Comparison of ENCODE assay signal across 22 cellular contexts in genomic region chr6:63114610-63115009, GRCh38.
DNase-seq lines count a peak whose midpoint lies in the region; ATAC-seq, FAIRE-seq and TF ChIP-seq lines count a peak whose summit lies in the region.
"Had no signal": no experiment of that assay in that cellular context is flagged by ENCODE, and none has a peak within 500 bp of the region (broad histone marks: within the 10 kb centered on the region; RNA-seq: fewer than 3 reads in every experiment).

No MANE protein-coding gene starts in this region.

- H3K9me3 ChIP-seq in esophagus squamous epithelium = no peaks in the 10 kb centered on the region
- H3K9me3 ChIP-seq: body of pancreas, gastrocnemius medialis, SJCRH30, tibial artery had no signal

- TF ChIP-seq POLR2A in GM12891 (IDR thresholded peaks at IDR 0.05; ENCODE audit: low read depth, low read length) = no peak
- TF ChIP-seq POLR2A in esophagus squamous epithelium (IDR thresholded peaks at IDR 0.05) = no peak

- H3K4me1 ChIP-seq in esophagus squamous epithelium = no peaks in the 10 kb centered on the region
- H3K4me1 ChIP-seq: body of pancreas, gastrocnemius medialis, SJCRH30, tibial artery had no signal

- no peaks in the 10 kb centered on the region for H3K27me3 ChIP-seq in esophagus squamous epithelium
- H3K27me3 ChIP-seq: body of pancreas, gastrocnemius medialis, SJCRH30, tibial artery had no signal

- DNase-seq in DMS 273 treated with DMSO at 0.1 percent for 48 hours (lab: John Stamatoyannopoulos, UW) (no peak), GM12891 (ENCODE audit: insufficient read length, low spot score) (no peak), esophagus squamous epithelium (lab: John Stamatoyannopoulos, UW) (no peak)
- DNase-seq: activated CD4-positive, alpha-beta T cell treated with anti-CD3 and anti-CD28 coated beads for 48 hours; activated CD8-positive, alpha-beta memory T cell treated with anti-CD3 and anti-CD28 coated beads, Interleukin-2, amount 10 ng/mL, durations not matched to agents 7 days and 5 days; body of pancreas; effector CD4-positive, alpha-beta T cell; gastrocnemius medialis; KG1; kidney; NCI-H187; nucleus accumbens; SJCRH30; stimulated activated CD4-positive, alpha-beta T cell treated with anti-CD3 and anti-CD28 coated beads, Interleukin-2, amount 100 ng/mL, for 48 hours; tibial artery had no signal

- H3K36me3 ChIP-seq in esophagus squamous epithelium = no peaks in the 10 kb centered on the region
- H3K36me3 ChIP-seq: gastrocnemius medialis, SJCRH30, tibial artery had no signal

- ATAC-seq in GM18873 (IDR thresholded peaks at IDR 0.05; ENCODE audit: low FRiP score, unreplicated experiment) (peak; percentile 68), GM21528 (IDR thresholded peaks at IDR 0.05; ENCODE audit: low FRiP score, unreplicated experiment) (peak; percentile 77), HG02981 (IDR thresholded peaks at IDR 0.05; ENCODE audit: unreplicated experiment) (peak; percentile 89), HG03571 (IDR thresholded peaks at IDR 0.05; ENCODE audit: unreplicated experiment) (peak; percentile 55), HG03108 (IDR thresholded peaks at IDR 0.05; ENCODE audit: unreplicated experiment) (no peak)
- ATAC-seq: activated CD8-positive, alpha-beta memory T cell treated with anti-CD3 and anti-CD28 coated beads, Interleukin-2, amount 10 ng/mL, durations not matched to agents 7 days and 5 days; body of pancreas; gastrocnemius medialis had no signal

- no peak overlapping the region for H3K4me3 ChIP-seq in esophagus squamous epithelium
- H3K4me3 ChIP-seq: body of pancreas, gastrocnemius medialis, SJCRH30, smooth muscle cell, tibial artery had no signal

- no peak for FAIRE-seq in GM12891 (lab: Jason Lieb, UNC)
- FAIRE-seq: GM12892, kidney had no signal

- H3K27ac ChIP-seq in esophagus squamous epithelium = no peak overlapping the region
- H3K27ac ChIP-seq: body of pancreas, gastrocnemius medialis, SJCRH30, tibial artery had no signal

- TF ChIP-seq CTCF in esophagus squamous epithelium (IDR thresholded peaks at IDR 0.05) = no peak

- intact Hi-C loops in esophagus squamous epithelium (cut with DNase I) = no loop called here

TF ChIP-seq in GM12891, 5 proteins besides CTCF, POLR2A, EP300 and RAD21:
- TF ChIP-seq SPI1 (IDR thresholded peaks at IDR 0.05; ENCODE audit: low read depth, low read length) (no peak), POLR2AphosphoS5 (IDR thresholded peaks at IDR 0.05; ENCODE audit: low read depth, low read length) (no peak), POU2F2 (IDR thresholded peaks at IDR 0.05; ENCODE audit: low read depth, low read length) (no peak), PAX5 (IDR thresholded peaks at IDR 0.05; ENCODE audit: insufficient read depth, low read length, severe bottlenecking) (no peak), TAF1 (IDR thresholded peaks at IDR 0.05; ENCODE audit: low read depth, low read length) (no peak)
TF ChIP-seq in GM12891: peak in this region for 0.
